Comparison of ENCODE assay signal across 1 cellular context in genomic region chr1:27959792-27960603, GRCh38.
TF ChIP-seq lines count a peak whose summit lies in the region.

XKR8 (plus strand) TSS chr1:27959973; CDS start chr1:27960070, 97 bp downstream.

TF ChIP-seq in WTC11, 78 proteins besides CTCF, POLR2A, EP300 and RAD21 (continued from another document and continues in another):
- TF ChIP-seq ATF6 (CRISPR knock-in tag; IDR thresholded peaks at IDR 0.05) (no peak), GTF2I (CRISPR knock-in tag; conservative IDR thresholded peaks at IDR 0.05) (no peak), NR1H2 (CRISPR knock-in tag; IDR thresholded peaks at IDR 0.05) (no peak), TEAD4 (CRISPR knock-in tag; IDR thresholded peaks at IDR 0.05) (no peak), IRF1 (CRISPR knock-in tag; IDR thresholded peaks at IDR 0.05) (no peak), GRHL2 (CRISPR knock-in tag; IDR thresholded peaks at IDR 0.05; ENCODE audit: insufficient replicate concordance, severe bottlenecking) (no peak), ZSCAN18 (CRISPR knock-in tag; IDR thresholded peaks at IDR 0.05) (no peak), ZNF671 (CRISPR knock-in tag; IDR thresholded peaks at IDR 0.05) (no peak), JAZF1 (CRISPR knock-in tag; IDR thresholded peaks at IDR 0.05) (no peak), ZNF396 (CRISPR knock-in tag; IDR thresholded peaks at IDR 0.05; ENCODE audit: borderline replicate concordance) (no peak), AFF4 (CRISPR knock-in tag; IDR thresholded peaks at IDR 0.05; ENCODE audit: borderline replicate concordance) (peak; percentile 54; the same call in 1 of the 2 replicates), NR3C1 (CRISPR knock-in tag; conservative IDR thresholded peaks at IDR 0.05; ENCODE audit: low read depth) (0 out of 2 replicates have a peak, but pooled peaks have one; percentile 68), HMGA2 (CRISPR knock-in tag; IDR thresholded peaks at IDR 0.05) (no peak), FOXJ3 (CRISPR knock-in tag; IDR thresholded peaks at IDR 0.05; ENCODE audit: borderline replicate concordance) (no peak), SMAD4 (CRISPR knock-in tag; IDR thresholded peaks at IDR 0.05) (no peak), ATF3 (CRISPR knock-in tag; conservative IDR thresholded peaks at IDR 0.05) (no peak), ZNF232 (CRISPR knock-in tag; IDR thresholded peaks at IDR 0.05) (peak; percentile 71; the same call in 1 of the 2 replicates), ZNF281 (CRISPR knock-in tag; IDR thresholded peaks at IDR 0.05) (no peak), CDX4 (CRISPR knock-in tag; IDR thresholded peaks at IDR 0.05; ENCODE audit: borderline replicate concordance) (no peak), ZNF138 (CRISPR knock-in tag; conservative IDR thresholded peaks at IDR 0.05) (0 out of 2 replicates have a peak, but pooled peaks have one; percentile 69), TCF7 (CRISPR knock-in tag; IDR thresholded peaks at IDR 0.05; ENCODE audit: low read depth) (no peak), GABPB1 (CRISPR knock-in tag; IDR thresholded peaks at IDR 0.05) (no peak), HMGXB4 (CRISPR knock-in tag; IDR thresholded peaks at IDR 0.05) (peak; percentile 99), ZBTB43 (CRISPR knock-in tag; IDR thresholded peaks at IDR 0.05) (peak; percentile 74; the same call in 1 of the 2 replicates), EMX1 (CRISPR knock-in tag; IDR thresholded peaks at IDR 0.05) (no peak), ATF2 (CRISPR knock-in tag; IDR thresholded peaks at IDR 0.05; ENCODE audit: borderline replicate concordance, low read depth) (no peak), ZMAT4 (CRISPR knock-in tag; IDR thresholded peaks at IDR 0.05) (no peak), MXD4 (CRISPR knock-in tag; IDR thresholded peaks at IDR 0.05; ENCODE audit: borderline replicate concordance) (no peak), MAX (CRISPR knock-in tag; IDR thresholded peaks at IDR 0.05) (no peak; the same call in 1 of the 2 replicates), ATF1 (CRISPR knock-in tag; IDR thresholded peaks at IDR 0.05) (no peak), NR2C2 (CRISPR knock-in tag; IDR thresholded peaks at IDR 0.05) (0 out of 2 replicates have a peak, but pooled peaks have one; percentile 44), ZNF317 (CRISPR knock-in tag; IDR thresholded peaks at IDR 0.05; ENCODE audit: borderline replicate concordance, low read depth) (0 out of 2 replicates have a peak, but pooled peaks have one; percentile 16), FOXK1 (CRISPR knock-in tag; IDR thresholded peaks at IDR 0.05) (0 out of 2 replicates have a peak, but pooled peaks have one; percentile 51), JUN (CRISPR knock-in tag; IDR thresholded peaks at IDR 0.05) (no peak), RELA (CRISPR knock-in tag; IDR thresholded peaks at IDR 0.05; ENCODE audit: borderline replicate concordance) (no peak; the same call in 1 of the 2 replicates), ETV6 (CRISPR knock-in tag; IDR thresholded peaks at IDR 0.05) (no peak), MYBL2 (CRISPR knock-in tag; IDR thresholded peaks at IDR 0.05) (no peak; the same call in 1 of the 2 replicates), ZNF416 (CRISPR knock-in tag; IDR thresholded peaks at IDR 0.05) (no peak; the same call in 1 of the 2 replicates), SMAD3 (CRISPR knock-in tag; IDR thresholded peaks at IDR 0.05; ENCODE audit: borderline replicate concordance) (peak; percentile 29), ERG (CRISPR knock-in tag; IDR thresholded peaks at IDR 0.05) (peak; percentile 62; the same call in 1 of the 2 replicates)
